ENCODE assay signal across 8 cellular contexts in the genomic region with DNA sequence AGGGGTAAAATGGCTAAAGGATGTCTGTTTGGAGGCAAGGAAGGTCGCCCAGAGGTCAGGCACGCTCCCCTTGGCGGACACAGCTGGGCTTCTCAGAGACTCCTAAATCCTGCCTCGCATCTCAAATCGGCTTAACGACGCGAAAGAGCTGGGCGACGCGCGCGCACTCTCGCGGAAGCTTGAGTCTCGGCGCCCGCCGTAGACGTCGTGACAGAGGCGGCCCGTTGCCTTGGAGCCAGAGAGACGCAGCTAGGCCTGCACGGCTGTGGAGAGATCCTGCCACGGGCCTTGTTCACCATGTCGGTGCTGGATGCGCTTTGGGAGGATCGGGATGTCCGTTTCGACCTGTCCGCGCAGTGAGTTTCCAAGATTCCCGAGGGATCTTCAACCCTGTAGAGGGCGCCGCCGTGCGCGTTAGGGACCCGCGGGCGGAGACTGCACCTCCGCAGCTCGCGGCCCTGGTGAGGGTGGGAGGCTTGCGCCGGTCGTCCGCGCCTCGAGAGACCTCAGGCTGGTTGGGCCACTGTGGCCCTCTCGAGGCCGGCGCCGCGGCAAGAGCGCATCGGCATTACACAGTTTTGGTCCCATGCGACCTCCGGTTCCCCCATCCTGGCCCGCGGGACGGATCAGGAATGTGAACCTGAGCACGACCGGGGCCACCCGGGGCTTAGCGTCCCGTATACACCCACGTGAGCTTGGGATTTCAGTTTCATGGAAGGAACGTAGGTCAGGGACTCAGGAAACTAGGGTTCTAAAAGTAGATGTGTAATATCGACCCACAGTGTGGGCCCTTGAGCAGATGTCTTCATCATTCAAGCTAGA. TPM values are rescaled to one million over a fixed set of nuclear protein-coding genes. Genes with fewer than 3 reads are reported as not detected.
DNase-seq lines count a peak whose midpoint lies in the region; ATAC-seq and TF ChIP-seq lines count a peak whose summit lies in the region.

Gene BBS5, plus strand, starts transcription at position 238 of the 822 bp plus-strand sequence. Its CDS starts 60 bp downstream, at position 298.

- peak; percentile 98 for ATAC-seq in Right ventricle myocardium superior (ENCODE audit: poor library complexity)

- peaks cover 9% of the 10 kb centered on the region for H3K36me3 Mint-ChIP-seq in activated naive CD8-positive, alpha-beta T cell

- TF ChIP-seq RAD21 in SK-N-SH (IDR thresholded peaks at IDR 0.05; ENCODE audit: low read length) = peak; percentile 34; the same call in 1 of the 2 replicates

- no peaks in the 10 kb centered on the region for H3K9me3 Mint-ChIP-seq in activated naive CD8-positive, alpha-beta T cell (ENCODE audit: low read depth)

- H4K20me1 ChIP-seq in SK-N-SH (ENCODE audit: insufficient read depth) = no peaks in the 10 kb centered on the region

- H3K36me3 ChIP-seq in SK-N-SH (replicated peaks in 1 of 2; ENCODE audit: control insufficient read depth in 1 of 2, insufficient read depth in 2 of 2, low read length in 1 of 2) = peaks cover 16 to 21% of the 10 kb centered on the region in 2 experiments
- no peaks in the 10 kb centered on the region for H3K36me3 ChIP-seq in ovary
- peaks cover 0 to 5% of the 10 kb centered on the region in 2 donors for H3K36me3 ChIP-seq in thyroid gland

- DNase-seq in EH (ENCODE audit: low read depth) (peak; percentile 90), GOT3 (lab: John Stamatoyannopoulos, UW) (peak; percentile 36), LoVo (ENCODE audit: low spot score) (peak; percentile 81), SK-N-SH (peak; percentile 86), Right ventricle myocardium superior (peak; percentile 91), ovary (peak; percentile 78 to 91 (median 83)), thyroid gland (peak; percentile 86 to 90)

- no peak; a peak in 1 of 4 replicates for TF ChIP-seq EP300 in SK-N-SH (IDR thresholded peaks at IDR 0.05; ENCODE audit: borderline replicate concordance in 1 of 2, low read depth in 1 of 2, low read length in 1 of 2)
- TF ChIP-seq EP300 in ovary (IDR thresholded peaks at IDR 0.05) = no peak

- H3F3A ChIP-seq in SK-N-SH (replicated peaks; ENCODE audit: insufficient read depth) = no peaks in the 10 kb centered on the region

- peak within 1 kb of the TSS; percentile 79 to 94 for H3K4me3 ChIP-seq in SK-N-SH (ENCODE audit: low read depth in 2 of 2, low read length in 1 of 2)
- peak within 1 kb of the TSS; percentile 82 for H3K4me3 ChIP-seq in ovary
- H3K4me3 ChIP-seq in thyroid gland (replicated peaks in 1 of 3) = peak within 1 kb of the TSS; percentile 64 to 85 (median 64)

- peak within 1 kb of the TSS; percentile 91 for H3K4me3 Mint-ChIP-seq in activated naive CD8-positive, alpha-beta T cell

- POLR2A ChIA-PET in SK-N-SH (lab: Yijun Ruan, JAX) = interaction anchor here (0.8 kb wide), 1 partner anchor 237 kb away, joined by 3 read pairs; no protein-coding TSS in a partner anchor

- H3K27ac ChIP-seq in SK-N-SH (ENCODE audit: low read depth in 2 of 2, low read length in 1 of 2) = peak within 1 kb of the TSS; percentile 51 to 66; a peak in 3 of 4 replicates
- peak within 1 kb of the TSS; percentile 46 to 72 for H3K27ac ChIP-seq in ovary
- H3K27ac ChIP-seq in thyroid gland = peak within 1 kb of the TSS; percentile 50 to 75 (median 54)

- no peaks in the 10 kb centered on the region for H3K27me3 ChIP-seq in SK-N-SH (ENCODE audit: insufficient read depth)
- no peaks in the 10 kb centered on the region for H3K27me3 ChIP-seq in ovary
- no peaks in the 10 kb centered on the region for H3K27me3 ChIP-seq in thyroid gland

- peak within 1 kb of the TSS; percentile 81 for H3K4me2 ChIP-seq in SK-N-SH

- H3K79me2 ChIP-seq in SK-N-SH (ENCODE audit: insufficient read depth) = no peaks in the 10 kb centered on the region

- peak within 1 kb of the TSS; percentile 98 for H2AFZ ChIP-seq in SK-N-SH (ENCODE audit: low read depth)

- H3K9me2 ChIP-seq in SK-N-SH = no peaks in the 10 kb centered on the region

- intact Hi-C loops in Right ventricle myocardium superior (cut with DNase I) = no loop called here
- intact Hi-C loops in ovary (cut with DNase I) = no loop called here
- intact Hi-C loops in thyroid gland (cut with DNase I) = no loop called here

- peak within 1 kb of the TSS; percentile 76 for H3K9ac ChIP-seq in SK-N-SH

- H3K9me3 ChIP-seq in SK-N-SH (no peaks in the 10 kb centered on the region), ovary (no peaks in the 10 kb centered on the region), thyroid gland (no peaks in the 10 kb centered on the region)

- H3K27me3 Mint-ChIP-seq in activated naive CD8-positive, alpha-beta T cell = no peaks in the 10 kb centered on the region

- TF ChIP-seq POLR2A in ovary (IDR thresholded peaks at IDR 0.05) = no peak
- TF ChIP-seq POLR2A in thyroid gland (IDR thresholded peaks at IDR 0.05) = peak in 1 of 2 donors; percentile 52

- peaks cover 16% of the 10 kb centered on the region for H3K4me1 Mint-ChIP-seq in activated naive CD8-positive, alpha-beta T cell (ENCODE audit: low read depth)

- 1% methylated on average over 42 of the region's 71 CpGs for WGBS in SK-N-SH (ENCODE audit: low lambda C conversion rate)
- 0% methylated on average over 43 to 71 of the region's 71 CpGs for WGBS in ovary, 3 donors
- WGBS in thyroid gland, 2 donors = 1% methylated on average over 29 to 32 of the region's 71 CpGs

- CTCF ChIA-PET in SK-N-SH (lab: Yijun Ruan, JAX) = interaction anchor here (0.5 to 2.9 kb wide), 13 partner anchors 10 to 395 kb away, joined by 3 to 15 read pairs (median 3); no protein-coding TSS in a partner anchor

- TF ChIP-seq CTCF in SK-N-SH (IDR thresholded peaks at IDR 0.05) (peak; percentile 65), ovary (IDR thresholded peaks at IDR 0.05) (peak in 1 of 3 donors; percentile 38), thyroid gland (IDR thresholded peaks at IDR 0.05) (peak in 2 of 6 experiments; percentile 41 to 43)

- H3K4me1 ChIP-seq in SK-N-SH (ENCODE audit: control insufficient read depth in 1 of 2, insufficient read depth in 2 of 2, low read depth in 1 of 2, low read length in 1 of 2) = no peaks in the 10 kb centered on the region; a peak in 1 of 4 replicates
- no peaks in the 10 kb centered on the region for H3K4me1 ChIP-seq in ovary (ENCODE audit: insufficient read depth)
- peaks cover 0 to 3% of the 10 kb centered on the region in 2 donors for H3K4me1 ChIP-seq in thyroid gland

- H3K27ac Mint-ChIP-seq in activated naive CD8-positive, alpha-beta T cell = no peak within 1 kb of the TSS

TF ChIP-seq in SK-N-SH, 30 proteins besides CTCF, POLR2A, EP300 and RAD21 (continues in another document):
- TF ChIP-seq, protein P1, sequence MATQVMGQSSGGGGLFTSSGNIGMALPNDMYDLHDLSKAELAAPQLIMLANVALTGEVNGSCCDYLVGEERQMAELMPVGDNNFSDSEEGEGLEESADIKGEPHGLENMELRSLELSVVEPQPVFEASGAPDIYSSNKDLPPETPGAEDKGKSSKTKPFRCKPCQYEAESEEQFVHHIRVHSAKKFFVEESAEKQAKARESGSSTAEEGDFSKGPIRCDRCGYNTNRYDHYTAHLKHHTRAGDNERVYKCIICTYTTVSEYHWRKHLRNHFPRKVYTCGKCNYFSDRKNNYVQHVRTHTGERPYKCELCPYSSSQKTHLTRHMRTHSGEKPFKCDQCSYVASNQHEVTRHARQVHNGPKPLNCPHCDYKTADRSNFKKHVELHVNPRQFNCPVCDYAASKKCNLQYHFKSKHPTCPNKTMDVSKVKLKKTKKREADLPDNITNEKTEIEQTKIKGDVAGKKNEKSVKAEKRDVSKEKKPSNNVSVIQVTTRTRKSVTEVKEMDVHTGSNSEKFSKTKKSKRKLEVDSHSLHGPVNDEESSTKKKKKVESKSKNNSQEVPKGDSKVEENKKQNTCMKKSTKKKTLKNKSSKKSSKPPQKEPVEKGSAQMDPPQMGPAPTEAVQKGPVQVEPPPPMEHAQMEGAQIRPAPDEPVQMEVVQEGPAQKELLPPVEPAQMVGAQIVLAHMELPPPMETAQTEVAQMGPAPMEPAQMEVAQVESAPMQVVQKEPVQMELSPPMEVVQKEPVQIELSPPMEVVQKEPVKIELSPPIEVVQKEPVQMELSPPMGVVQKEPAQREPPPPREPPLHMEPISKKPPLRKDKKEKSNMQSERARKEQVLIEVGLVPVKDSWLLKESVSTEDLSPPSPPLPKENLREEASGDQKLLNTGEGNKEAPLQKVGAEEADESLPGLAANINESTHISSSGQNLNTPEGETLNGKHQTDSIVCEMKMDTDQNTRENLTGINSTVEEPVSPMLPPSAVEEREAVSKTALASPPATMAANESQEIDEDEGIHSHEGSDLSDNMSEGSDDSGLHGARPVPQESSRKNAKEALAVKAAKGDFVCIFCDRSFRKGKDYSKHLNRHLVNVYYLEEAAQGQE (IDR thresholded peaks at IDR 0.05; ENCODE audit: low read depth, low read length) = 0 out of 2 replicates have a peak, but pooled peaks have one; percentile 8
- TF ChIP-seq RCOR1 (IDR thresholded peaks at IDR 0.05; ENCODE audit: low read length) (no peak), IRF3 (IDR thresholded peaks at IDR 0.05; ENCODE audit: low read depth, low read length) (no peak), SMC3 (IDR thresholded peaks at IDR 0.05; ENCODE audit: low read depth, low read length) (0 out of 2 replicates have a peak, but pooled peaks have one; percentile 7), RFX5 (IDR thresholded peaks at IDR 0.05; ENCODE audit: low read length) (no peak), POLR2AphosphoS5 (IDR thresholded peaks at IDR 0.05; ENCODE audit: low read depth, low read length) (no peak; the same call in 1 of the 2 replicates), MXI1 (IDR thresholded peaks at IDR 0.05; ENCODE audit: low read depth, low read length) (peak; percentile 93), YY1 (IDR thresholded peaks at IDR 0.05; ENCODE audit: low read depth) (peak; percentile 60; the same call in 1 of the 2 replicates), GATA2 (CRISPR knock-in tag; IDR thresholded peaks at IDR 0.05) (no peak)

RNA-seq across cellular contexts. Expression of gene BBS5, which starts in this region (rescaled TPM):
- 3.8 TPM in 2 replicates for polyA plus RNA-seq in SK-N-SH (2012; rRNA removed)
- 3.0 and 3.7 TPM in 2 replicates for polyA plus RNA-seq in SK-N-SH (2012; cell fraction: cytosol; rRNA removed)
- 12.4 and 16.1 TPM in 2 replicates for polyA plus RNA-seq in SK-N-SH (2012; cell fraction: nucleus; rRNA removed)
- total RNA-seq in Right ventricle myocardium superior = 7.4 TPM
- 10 to 100 TPM; 10.6 to 17.2 (median 14.6) TPM for total RNA-seq in ovary
- polyA plus RNA-seq in ovary = 1 to 10 TPM; 7.4 to 8.8 TPM
- 10 to 100 TPM; 10.5 to 20.7 (median 17.5) TPM for total RNA-seq in thyroid gland

Comparison
In these comparisons a context has a peak if more than half of its experiments do, and no peak if none do; other contexts are left out.
1. Peak in every context shown above with its lines: DNase-seq, ATAC-seq, H3K4me3 ChIP-seq and H3K27ac ChIP-seq.
2. DNase-seq: peak in every context shown above with its lines; median percentile 91 in Right ventricle myocardium superior; 90 in EH; 88 in thyroid gland; 86 in SK-N-SH; 83 in ovary; 81 in LoVo; 36 in GOT3.